ENCODE assay signal across 17 cellular contexts in the genomic region with DNA sequence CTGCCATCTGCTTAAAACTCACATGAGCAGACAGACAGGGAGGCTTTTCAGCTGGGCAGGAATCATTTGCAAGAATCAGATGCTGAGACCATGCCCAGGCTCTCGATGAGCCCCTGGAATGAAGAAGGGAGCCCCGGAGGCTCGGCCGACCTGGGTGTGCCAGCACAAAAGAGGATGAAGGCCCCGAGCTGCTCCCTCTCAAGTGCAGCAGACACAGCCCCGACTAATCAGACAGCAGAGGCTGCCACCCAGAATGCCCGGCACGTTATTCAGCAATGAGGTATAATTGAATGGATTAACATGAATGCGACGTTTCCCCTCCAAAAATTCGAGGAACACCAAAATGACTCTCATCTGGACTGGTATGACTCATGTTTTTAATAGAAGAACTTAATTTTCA. TPM values are rescaled to one million over a fixed set of nuclear protein-coding genes. Genes with fewer than 3 reads are reported as not detected.
DNase-seq lines count a peak whose midpoint lies in the region; ATAC-seq, FAIRE-seq and TF ChIP-seq lines count a peak whose summit lies in the region.
"Had no signal": no experiment of that assay in that cellular context is flagged by ENCODE, and none has a peak within 500 bp of the region (broad histone marks: within the 10 kb centered on the region; RNA-seq: fewer than 3 reads in every experiment).

No MANE protein-coding gene starts in this region.

- no peak for FAIRE-seq in urothelium cell line (lab: Jason Lieb, UNC)
- FAIRE-seq: endothelial cell of umbilical vein had no signal

- ATAC-seq in activated T-cell treated with anti-CD3 and anti-CD28 coated beads, Interleukin-2, amount 50 U/mL, for 4 hours, result peak; percentile 61 to 62
- no peak for ATAC-seq in effector memory CD8-positive, alpha-beta T cell (replicated peaks)
- ATAC-seq in HG03469 (IDR thresholded peaks at IDR 0.05; ENCODE audit: unreplicated experiment), result no peak

- no peaks in the 10 kb centered on the region for H3K27me3 Mint-ChIP-seq in activated T-cell treated with anti-CD3 and anti-CD28 coated beads, Interleukin-2, amount 50 U/mL, for 4 hours (ENCODE audit: low read depth)
- H3K27me3 Mint-ChIP-seq in effector memory CD8-positive, alpha-beta T cell, result no peaks in the 10 kb centered on the region
- peaks cover 50% of the 10 kb centered on the region for H3K27me3 Mint-ChIP-seq in osteocyte (ENCODE audit: unreplicated experiment)

- H3K4me3 Mint-ChIP-seq in activated T-cell treated with anti-CD3 and anti-CD28 coated beads, Interleukin-2, amount 50 U/mL, for 4 hours, result peak overlapping the region; percentile 75
- peak overlapping the region; percentile 79 to 82 for H3K4me3 Mint-ChIP-seq in effector memory CD8-positive, alpha-beta T cell
- no peak overlapping the region for H3K4me3 Mint-ChIP-seq in osteocyte (ENCODE audit: unreplicated experiment)
- H3K4me3 Mint-ChIP-seq: memory B cell had no signal

- peak; percentile 49 for DNase-seq in stimulated activated CD4-positive, alpha-beta T cell treated with anti-CD3 and anti-CD28 coated beads, Interleukin-2, amount 100 ng/mL, for 4 hours (ENCODE audit: low read depth)
- DNase-seq in stimulated activated CD4-positive, alpha-beta T cell treated with anti-CD3 and anti-CD28 coated beads, Interleukin-12 subunit alpha, Interleukin-12 subunit beta, amount 100 ng/mL, for 4 hours, result no peak
- DNase-seq in activated T-cell treated with anti-CD3 and anti-CD28 coated beads, Interleukin-2, amount 50 U/mL, for 4 hours, result peak; percentile 55
- DNase-seq in effector memory CD8-positive, alpha-beta T cell, result no peak
- DNase-seq in urothelium cell line (ENCODE audit: low spot score) (peak; percentile 41), osteocyte (ENCODE audit: extremely low spot score, unreplicated experiment) (no peak), NCI-H69 (lab: John Stamatoyannopoulos, UW) (no peak)
- DNase-seq: AML-193, DMS79, MM.1S, NCI-H2029, NCI-H748 treated with DMSO at 0.1 percent for 48 hours, retina had no signal

- peaks cover 16% of the 10 kb centered on the region for H3K36me3 Mint-ChIP-seq in activated T-cell treated with anti-CD3 and anti-CD28 coated beads, Interleukin-2, amount 50 U/mL, for 4 hours (ENCODE audit: insufficient read depth)
- peaks cover 63% of the 10 kb centered on the region for H3K36me3 Mint-ChIP-seq in effector memory CD8-positive, alpha-beta T cell (ENCODE audit: insufficient read depth)
- no peaks in the 10 kb centered on the region for H3K36me3 Mint-ChIP-seq in osteocyte (ENCODE audit: unreplicated experiment)
- H3K36me3 Mint-ChIP-seq: memory B cell, neural progenitor cell had no signal

- H3K4me1 Mint-ChIP-seq in activated T-cell treated with anti-CD3 and anti-CD28 coated beads, Interleukin-2, amount 50 U/mL, for 4 hours (ENCODE audit: low read depth), result peaks cover 96% of the 10 kb centered on the region
- H3K4me1 Mint-ChIP-seq in effector memory CD8-positive, alpha-beta T cell (ENCODE audit: low read depth in 2 of 2), result peaks cover 90 to 91% of the 10 kb centered on the region in 2 donors
- H3K4me1 Mint-ChIP-seq in osteocyte (ENCODE audit: unreplicated experiment), result peaks cover 26% of the 10 kb centered on the region
- H3K4me1 Mint-ChIP-seq: memory B cell had no signal

- no peak for TF ChIP-seq CTCF in osteocyte (IDR thresholded peaks at IDR 0.05)

- no peaks in the 10 kb centered on the region for H3K9me3 Mint-ChIP-seq in activated T-cell treated with anti-CD3 and anti-CD28 coated beads, Interleukin-2, amount 50 U/mL, for 4 hours
- H3K9me3 Mint-ChIP-seq in effector memory CD8-positive, alpha-beta T cell, result no peaks in the 10 kb centered on the region
- no peaks in the 10 kb centered on the region for H3K9me3 Mint-ChIP-seq in osteocyte (ENCODE audit: unreplicated experiment)
- H3K9me3 Mint-ChIP-seq: neural progenitor cell had no signal

- H3K27ac Mint-ChIP-seq in effector memory CD8-positive, alpha-beta T cell, result peak overlapping the region; percentile 93 to 99
- H3K27ac Mint-ChIP-seq in osteocyte (ENCODE audit: unreplicated experiment), result no peak overlapping the region
- H3K27ac Mint-ChIP-seq: memory B cell, neural progenitor cell had no signal

RNA-seq across cellular contexts. Expression of gene BCL11B, which starts 58.9 kb away (rescaled TPM):
- total RNA-seq in activated T-cell treated with anti-CD3 and anti-CD28 coated beads, Interleukin-2, amount 50 U/mL, for 4 hours, result 10 to 100 TPM; 54.6 to 64.6 (median 62.4) TPM
- 0.16 and 0.18 TPM in 2 replicates for total RNA-seq in osteocyte

Comparison
In these comparisons a context has a peak if more than half of its experiments do, and no peak if none do; other contexts are left out.
1. DNase-seq: peak in stimulated activated CD4-positive, alpha-beta T cell treated with anti-CD3 and anti-CD28 coated beads, Interleukin-2, amount 100 ng/mL, for 4 hours (single experiment), activated T-cell treated with anti-CD3 and anti-CD28 coated beads, Interleukin-2, amount 50 U/mL, for 4 hours (single experiment) and urothelium cell line (single experiment); none in stimulated activated CD4-positive, alpha-beta T cell treated with anti-CD3 and anti-CD28 coated beads, Interleukin-12 subunit alpha, Interleukin-12 subunit beta, amount 100 ng/mL, for 4 hours (single experiment), effector memory CD8-positive, alpha-beta T cell (0 of 3), osteocyte (single experiment) and NCI-H69 (single experiment).
2. ATAC-seq: peak in activated T-cell treated with anti-CD3 and anti-CD28 coated beads, Interleukin-2, amount 50 U/mL, for 4 hours (2 of 2); none in effector memory CD8-positive, alpha-beta T cell (single experiment) and HG03469 (single experiment).
3. RNA of gene BCL11B, which starts 58.9 kb away (total RNA-seq): 54.6 to 64.6 TPM in activated T-cell treated with anti-CD3 and anti-CD28 coated beads, Interleukin-2, amount 50 U/mL, for 4 hours; 0.16 to 0.18 TPM in osteocyte; every median in the first group is over 10 times any median in the second.